Comparison of ENCODE assay signal across 5 cellular contexts in the genomic region with DNA sequence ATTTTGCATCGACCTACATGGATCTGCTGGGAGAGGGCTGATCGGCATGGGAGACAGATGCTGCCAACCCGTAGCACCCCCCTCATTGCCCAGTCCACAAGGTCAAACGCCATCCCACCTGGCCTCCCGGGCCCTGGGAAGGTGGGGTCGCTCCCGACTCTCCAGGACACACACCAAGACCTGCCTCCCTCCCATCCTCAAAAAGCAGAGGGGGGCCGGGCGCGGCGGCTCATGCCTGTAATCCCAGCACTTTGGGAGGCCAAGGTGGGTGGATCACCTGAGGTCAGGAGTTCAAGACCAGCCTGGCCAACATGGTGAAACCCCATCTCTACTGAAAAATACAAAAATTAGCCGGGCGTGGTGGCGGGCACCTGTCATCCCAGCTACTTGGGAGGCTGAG. TPM values are rescaled to one million over a fixed set of nuclear protein-coding genes. Genes with fewer than 3 reads are reported as not detected.
"Had no signal": no experiment of that assay in that cellular context is flagged by ENCODE, and none has a peak within 500 bp of the region (broad histone marks: within the 10 kb centered on the region; RNA-seq: fewer than 3 reads in every experiment).

No MANE protein-coding gene starts in this region.

RNA-seq across cellular contexts. Expression of a gene that starts 46.7 kb away (rescaled TPM):
- total RNA-seq: HepG2, HT-29, HT1080, IMR-90, K562 had no signal
